ENCODE assay signal across 1 cellular context in the genomic region with DNA sequence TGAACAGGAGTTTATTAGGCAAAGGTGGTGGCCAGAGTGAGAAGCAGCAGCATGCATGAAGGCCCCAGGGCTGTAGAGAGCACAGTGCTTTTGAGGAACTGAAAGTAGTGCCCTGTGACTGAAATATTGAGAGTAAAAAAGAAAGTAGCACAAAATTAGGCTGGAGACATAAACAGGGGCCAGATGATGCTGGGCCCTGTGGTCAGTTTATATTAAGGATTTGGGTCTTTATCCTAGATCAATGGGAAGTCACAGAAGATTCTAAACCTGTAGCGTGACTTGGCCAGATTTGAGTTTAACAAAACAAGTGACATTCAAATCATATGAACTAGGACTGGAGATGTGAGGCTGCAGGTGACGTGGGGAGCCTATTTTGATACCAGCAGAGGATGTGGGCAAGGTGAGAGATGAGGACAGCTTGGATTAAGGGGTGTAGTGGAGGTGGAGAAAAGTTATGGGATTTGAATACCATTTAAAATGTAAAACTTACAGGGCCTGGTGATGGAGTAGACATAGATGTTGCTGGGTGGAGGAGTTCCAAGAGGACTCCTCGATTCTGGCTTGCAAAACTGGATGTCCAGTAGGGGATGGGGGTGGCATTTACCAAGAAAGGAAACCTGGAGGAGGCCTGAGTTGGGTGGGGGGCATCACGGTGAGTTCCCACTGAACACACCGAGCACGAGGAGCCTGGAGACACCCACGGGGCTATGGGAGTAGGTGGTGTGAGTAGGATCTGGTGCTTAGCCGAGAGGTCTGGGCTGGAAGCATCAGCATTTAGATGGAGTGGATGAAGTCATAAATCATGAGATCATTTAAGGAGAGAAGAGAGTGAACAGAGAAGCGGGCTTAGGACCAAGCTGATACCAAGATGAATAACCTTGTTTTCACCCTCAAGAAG.
TF ChIP-seq lines count a peak whose summit lies in the region.

No MANE protein-coding gene starts in this region.

TF ChIP-seq in GM12878, 131 proteins besides CTCF, POLR2A, EP300 and RAD21 (continued from another document and continues in another):
- no peak for TF ChIP-seq TAF1 (IDR thresholded peaks at IDR 0.05; ENCODE audit: borderline replicate concordance, low read depth, low read length)
- no peak for TF ChIP-seq STAT1 (conservative IDR thresholded peaks at IDR 0.05)
- 0 out of 2 replicates have a peak, but pooled peaks have one; percentile 33 for TF ChIP-seq ZNF207 (IDR thresholded peaks at IDR 0.05; ENCODE audit: borderline replicate concordance)
- TF ChIP-seq, protein P1, sequence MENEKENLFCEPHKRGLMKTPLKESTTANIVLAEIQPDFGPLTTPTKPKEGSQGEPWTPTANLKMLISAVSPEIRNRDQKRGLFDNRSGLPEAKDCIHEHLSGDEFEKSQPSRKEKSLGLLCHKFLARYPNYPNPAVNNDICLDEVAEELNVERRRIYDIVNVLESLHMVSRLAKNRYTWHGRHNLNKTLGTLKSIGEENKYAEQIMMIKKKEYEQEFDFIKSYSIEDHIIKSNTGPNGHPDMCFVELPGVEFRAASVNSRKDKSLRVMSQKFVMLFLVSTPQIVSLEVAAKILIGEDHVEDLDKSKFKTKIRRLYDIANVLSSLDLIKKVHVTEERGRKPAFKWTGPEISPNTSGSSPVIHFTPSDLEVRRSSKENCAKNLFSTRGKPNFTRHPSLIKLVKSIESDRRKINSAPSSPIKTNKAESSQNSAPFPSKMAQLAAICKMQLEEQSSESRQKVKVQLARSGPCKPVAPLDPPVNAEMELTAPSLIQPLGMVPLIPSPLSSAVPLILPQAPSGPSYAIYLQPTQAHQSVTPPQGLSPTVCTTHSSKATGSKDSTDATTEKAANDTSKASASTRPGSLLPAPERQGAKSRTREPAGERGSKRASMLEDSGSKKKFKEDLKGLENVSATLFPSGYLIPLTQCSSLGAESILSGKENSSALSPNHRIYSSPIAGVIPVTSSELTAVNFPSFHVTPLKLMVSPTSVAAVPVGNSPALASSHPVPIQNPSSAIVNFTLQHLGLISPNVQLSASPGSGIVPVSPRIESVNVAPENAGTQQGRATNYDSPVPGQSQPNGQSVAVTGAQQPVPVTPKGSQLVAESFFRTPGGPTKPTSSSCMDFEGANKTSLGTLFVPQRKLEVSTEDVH (IDR thresholded peaks at IDR 0.05; ENCODE audit: low read depth, partially characterized antibody): peak; percentile 32
- TF ChIP-seq, protein P2, sequence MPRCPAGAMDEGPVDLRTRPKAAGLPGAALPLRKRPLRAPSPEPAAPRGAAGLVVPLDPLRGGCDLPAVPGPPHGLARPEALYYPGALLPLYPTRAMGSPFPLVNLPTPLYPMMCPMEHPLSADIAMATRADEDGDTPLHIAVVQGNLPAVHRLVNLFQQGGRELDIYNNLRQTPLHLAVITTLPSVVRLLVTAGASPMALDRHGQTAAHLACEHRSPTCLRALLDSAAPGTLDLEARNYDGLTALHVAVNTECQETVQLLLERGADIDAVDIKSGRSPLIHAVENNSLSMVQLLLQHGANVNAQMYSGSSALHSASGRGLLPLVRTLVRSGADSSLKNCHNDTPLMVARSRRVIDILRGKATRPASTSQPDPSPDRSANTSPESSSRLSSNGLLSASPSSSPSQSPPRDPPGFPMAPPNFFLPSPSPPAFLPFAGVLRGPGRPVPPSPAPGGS (IDR thresholded peaks at IDR 0.05; ENCODE audit: borderline replicate concordance, insufficient read depth, low read depth, low read length, poor library complexity, severe bottlenecking): peak; percentile 70
- TF ChIP-seq, protein P3, sequence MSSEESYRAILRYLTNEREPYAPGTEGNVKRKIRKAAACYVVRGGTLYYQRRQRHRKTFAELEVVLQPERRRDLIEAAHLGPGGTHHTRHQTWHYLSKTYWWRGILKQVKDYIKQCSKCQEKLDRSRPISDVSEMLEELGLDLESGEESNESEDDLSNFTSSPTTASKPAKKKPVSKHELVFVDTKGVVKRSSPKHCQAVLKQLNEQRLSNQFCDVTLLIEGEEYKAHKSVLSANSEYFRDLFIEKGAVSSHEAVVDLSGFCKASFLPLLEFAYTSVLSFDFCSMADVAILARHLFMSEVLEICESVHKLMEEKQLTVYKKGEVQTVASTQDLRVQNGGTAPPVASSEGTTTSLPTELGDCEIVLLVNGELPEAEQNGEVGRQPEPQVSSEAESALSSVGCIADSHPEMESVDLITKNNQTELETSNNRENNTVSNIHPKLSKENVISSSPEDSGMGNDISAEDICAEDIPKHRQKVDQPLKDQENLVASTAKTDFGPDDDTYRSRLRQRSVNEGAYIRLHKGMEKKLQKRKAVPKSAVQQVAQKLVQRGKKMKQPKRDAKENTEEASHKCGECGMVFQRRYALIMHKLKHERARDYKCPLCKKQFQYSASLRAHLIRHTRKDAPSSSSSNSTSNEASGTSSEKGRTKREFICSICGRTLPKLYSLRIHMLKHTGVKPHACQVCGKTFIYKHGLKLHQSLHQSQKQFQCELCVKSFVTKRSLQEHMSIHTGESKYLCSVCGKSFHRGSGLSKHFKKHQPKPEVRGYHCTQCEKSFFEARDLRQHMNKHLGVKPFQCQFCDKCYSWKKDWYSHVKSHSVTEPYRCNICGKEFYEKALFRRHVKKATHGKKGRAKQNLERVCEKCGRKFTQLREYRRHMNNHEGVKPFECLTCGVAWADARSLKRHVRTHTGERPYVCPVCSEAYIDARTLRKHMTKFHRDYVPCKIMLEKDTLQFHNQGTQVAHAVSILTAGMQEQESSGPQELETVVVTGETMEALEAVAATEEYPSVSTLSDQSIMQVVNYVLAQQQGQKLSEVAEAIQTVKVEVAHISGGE (CRISPR knock-in tag; IDR thresholded peaks at IDR 0.05): no peak
- TF ChIP-seq PML (IDR thresholded peaks at IDR 0.05; ENCODE audit: low read length): peak; percentile 70; the same call in 1 of the 2 replicates
- no peak for TF ChIP-seq CHD4 (IDR thresholded peaks at IDR 0.05)
- TF ChIP-seq HDAC6 (IDR thresholded peaks at IDR 0.05; ENCODE audit: unreplicated experiment): no peak
- TF ChIP-seq YY1 (IDR thresholded peaks at IDR 0.05; ENCODE audit: low read depth, low read length): 0 out of 2 replicates have a peak, but pooled peaks have one; percentile 30
- TF ChIP-seq, protein P4, sequence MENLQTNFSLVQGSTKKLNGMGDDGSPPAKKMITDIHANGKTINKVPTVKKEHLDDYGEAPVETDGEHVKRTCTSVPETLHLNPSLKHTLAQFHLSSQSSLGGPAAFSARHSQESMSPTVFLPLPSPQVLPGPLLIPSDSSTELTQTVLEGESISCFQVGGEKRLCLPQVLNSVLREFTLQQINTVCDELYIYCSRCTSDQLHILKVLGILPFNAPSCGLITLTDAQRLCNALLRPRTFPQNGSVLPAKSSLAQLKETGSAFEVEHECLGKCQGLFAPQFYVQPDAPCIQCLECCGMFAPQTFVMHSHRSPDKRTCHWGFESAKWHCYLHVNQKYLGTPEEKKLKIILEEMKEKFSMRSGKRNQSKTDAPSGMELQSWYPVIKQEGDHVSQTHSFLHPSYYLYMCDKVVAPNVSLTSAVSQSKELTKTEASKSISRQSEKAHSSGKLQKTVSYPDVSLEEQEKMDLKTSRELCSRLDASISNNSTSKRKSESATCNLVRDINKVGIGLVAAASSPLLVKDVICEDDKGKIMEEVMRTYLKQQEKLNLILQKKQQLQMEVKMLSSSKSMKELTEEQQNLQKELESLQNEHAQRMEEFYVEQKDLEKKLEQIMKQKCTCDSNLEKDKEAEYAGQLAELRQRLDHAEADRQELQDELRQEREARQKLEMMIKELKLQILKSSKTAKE (IDR thresholded peaks at IDR 0.05; ENCODE audit: low read depth, poor library complexity, severe bottlenecking): peak; percentile 94
- TF ChIP-seq IKZF2 (IDR thresholded peaks at IDR 0.05): peak; percentile 98
- peak; percentile 96; the same call in 1 of the 2 replicates for TF ChIP-seq RCOR1 (conservative IDR thresholded peaks at IDR 0.05; ENCODE audit: low read depth, low read length)
- TF ChIP-seq HDAC2 (IDR thresholded peaks at IDR 0.05): no peak
- TF ChIP-seq CBX5 (IDR thresholded peaks at IDR 0.05; ENCODE audit: low read depth): peak; percentile 93
- TF ChIP-seq, protein P5, sequence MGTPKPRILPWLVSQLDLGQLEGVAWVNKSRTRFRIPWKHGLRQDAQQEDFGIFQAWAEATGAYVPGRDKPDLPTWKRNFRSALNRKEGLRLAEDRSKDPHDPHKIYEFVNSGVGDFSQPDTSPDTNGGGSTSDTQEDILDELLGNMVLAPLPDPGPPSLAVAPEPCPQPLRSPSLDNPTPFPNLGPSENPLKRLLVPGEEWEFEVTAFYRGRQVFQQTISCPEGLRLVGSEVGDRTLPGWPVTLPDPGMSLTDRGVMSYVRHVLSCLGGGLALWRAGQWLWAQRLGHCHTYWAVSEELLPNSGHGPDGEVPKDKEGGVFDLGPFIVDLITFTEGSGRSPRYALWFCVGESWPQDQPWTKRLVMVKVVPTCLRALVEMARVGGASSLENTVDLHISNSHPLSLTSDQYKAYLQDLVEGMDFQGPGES (IDR thresholded peaks at IDR 0.05): no peak
- no peak for TF ChIP-seq SREBF2 (IDR thresholded peaks at IDR 0.05; ENCODE audit: low read length)
- TF ChIP-seq ATF7 (IDR thresholded peaks at IDR 0.05; ENCODE audit: low read depth): peak; percentile 93
- TF ChIP-seq FOXK2 (IDR thresholded peaks at IDR 0.05): peak; percentile 76
- TF ChIP-seq SP1 (IDR thresholded peaks at IDR 0.05; ENCODE audit: low read depth, low read length): peak; percentile 59
- no peak for TF ChIP-seq NRF1 (conservative IDR thresholded peaks at IDR 0.05; ENCODE audit: low read depth, low read length)
- peak; percentile 69 for TF ChIP-seq NBN (IDR thresholded peaks at IDR 0.05)
- no peak for TF ChIP-seq NR2C1 (IDR thresholded peaks at IDR 0.05)
- TF ChIP-seq MYB (IDR thresholded peaks at IDR 0.05; ENCODE audit: borderline replicate concordance, low read depth, low read length): no peak
- peak; percentile 51 for TF ChIP-seq RELA (IDR thresholded peaks at IDR 0.05; ENCODE audit: borderline replicate concordance, partially characterized antibody)
- TF ChIP-seq BMI1 (IDR thresholded peaks at IDR 0.05; ENCODE audit: borderline replicate concordance): peak; percentile 92
- peak; percentile 95 for TF ChIP-seq MTA2 (IDR thresholded peaks at IDR 0.05; ENCODE audit: low read depth)
- TF ChIP-seq IRF4 (IDR thresholded peaks at IDR 0.05; ENCODE audit: low read depth, low read length): peak; percentile 99
- TF ChIP-seq, protein P6, sequence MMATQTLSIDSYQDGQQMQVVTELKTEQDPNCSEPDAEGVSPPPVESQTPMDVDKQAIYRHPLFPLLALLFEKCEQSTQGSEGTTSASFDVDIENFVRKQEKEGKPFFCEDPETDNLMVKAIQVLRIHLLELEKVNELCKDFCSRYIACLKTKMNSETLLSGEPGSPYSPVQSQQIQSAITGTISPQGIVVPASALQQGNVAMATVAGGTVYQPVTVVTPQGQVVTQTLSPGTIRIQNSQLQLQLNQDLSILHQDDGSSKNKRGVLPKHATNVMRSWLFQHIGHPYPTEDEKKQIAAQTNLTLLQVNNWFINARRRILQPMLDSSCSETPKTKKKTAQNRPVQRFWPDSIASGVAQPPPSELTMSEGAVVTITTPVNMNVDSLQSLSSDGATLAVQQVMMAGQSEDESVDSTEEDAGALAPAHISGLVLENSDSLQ (IDR thresholded peaks at IDR 0.05): no peak
- peak; percentile 92 for TF ChIP-seq CREM (IDR thresholded peaks at IDR 0.05; ENCODE audit: low read depth)
- TF ChIP-seq KLF5 (IDR thresholded peaks at IDR 0.05; ENCODE audit: partially characterized antibody): peak; percentile 87
- TF ChIP-seq, protein P7, sequence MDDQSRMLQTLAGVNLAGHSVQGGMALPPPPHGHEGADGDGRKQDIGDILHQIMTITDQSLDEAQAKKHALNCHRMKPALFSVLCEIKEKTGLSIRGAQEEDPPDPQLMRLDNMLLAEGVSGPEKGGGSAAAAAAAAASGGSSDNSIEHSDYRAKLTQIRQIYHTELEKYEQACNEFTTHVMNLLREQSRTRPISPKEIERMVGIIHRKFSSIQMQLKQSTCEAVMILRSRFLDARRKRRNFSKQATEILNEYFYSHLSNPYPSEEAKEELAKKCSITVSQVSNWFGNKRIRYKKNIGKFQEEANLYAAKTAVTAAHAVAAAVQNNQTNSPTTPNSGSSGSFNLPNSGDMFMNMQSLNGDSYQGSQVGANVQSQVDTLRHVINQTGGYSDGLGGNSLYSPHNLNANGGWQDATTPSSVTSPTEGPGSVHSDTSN (IDR thresholded peaks at IDR 0.05; ENCODE audit: insufficient replicate concordance, low read depth, low read length): no peak
- TF ChIP-seq ZNF384 (IDR thresholded peaks at IDR 0.05; ENCODE audit: borderline replicate concordance, low read depth, low read length): peak; percentile 35; the same call in 1 of the 2 replicates
- TF ChIP-seq KDM1A (IDR thresholded peaks at IDR 0.05; ENCODE audit: borderline replicate concordance): no peak
- peak in 1 of 2 experiments; percentile 71; a peak in 2 of 4 replicates for TF ChIP-seq SRF (IDR thresholded peaks at IDR 0.05; ENCODE audit: low read depth in 2 of 2, low read length in 2 of 2)
- TF ChIP-seq ZSCAN29 (IDR thresholded peaks at IDR 0.05): 0 out of 2 replicates have a peak, but pooled peaks have one; percentile 28
- 0 out of 2 replicates have a peak, but pooled peaks have one; percentile 47 for TF ChIP-seq MXI1 (IDR thresholded peaks at IDR 0.05; ENCODE audit: low read depth, low read length)
- peak; percentile 93 for TF ChIP-seq BACH1 (IDR thresholded peaks at IDR 0.05; ENCODE audit: borderline replicate concordance)
- TF ChIP-seq POU2F2 (IDR thresholded peaks at IDR 0.05; ENCODE audit: borderline replicate concordance, low read depth, low read length): peak; percentile 95
- no peak for TF ChIP-seq SMC3 (IDR thresholded peaks at IDR 0.05; ENCODE audit: borderline replicate concordance, low read length)
- no peak for TF ChIP-seq WRNIP1 (IDR thresholded peaks at IDR 0.05; ENCODE audit: borderline replicate concordance, low read depth, low read length)
- peak; percentile 63; the same call in 1 of the 2 replicates for TF ChIP-seq ZNF24 (IDR thresholded peaks at IDR 0.05)
- TF ChIP-seq NR2F1 (conservative IDR thresholded peaks at IDR 0.05): peak; percentile 83
- TF ChIP-seq FOXM1 (IDR thresholded peaks at IDR 0.05; ENCODE audit: low read depth, low read length): peak; percentile 90
- TF ChIP-seq MEF2B (IDR thresholded peaks at IDR 0.05; ENCODE audit: partially characterized antibody, poor library complexity, severe bottlenecking): peak; percentile 94
- TF ChIP-seq MTA3 (IDR thresholded peaks at IDR 0.05; ENCODE audit: borderline replicate concordance, low read length): peak; percentile 91
- peak; percentile 89; the same call in 1 of the 2 replicates for TF ChIP-seq CHD2 (IDR thresholded peaks at IDR 0.05; ENCODE audit: borderline replicate concordance, low read depth, low read length)
- TF ChIP-seq TBL1XR1 (IDR thresholded peaks at IDR 0.05; ENCODE audit: low read depth, low read length): peak; percentile 96
